8 cellular contexts compared by ENCODE assay signal in the genomic region with DNA sequence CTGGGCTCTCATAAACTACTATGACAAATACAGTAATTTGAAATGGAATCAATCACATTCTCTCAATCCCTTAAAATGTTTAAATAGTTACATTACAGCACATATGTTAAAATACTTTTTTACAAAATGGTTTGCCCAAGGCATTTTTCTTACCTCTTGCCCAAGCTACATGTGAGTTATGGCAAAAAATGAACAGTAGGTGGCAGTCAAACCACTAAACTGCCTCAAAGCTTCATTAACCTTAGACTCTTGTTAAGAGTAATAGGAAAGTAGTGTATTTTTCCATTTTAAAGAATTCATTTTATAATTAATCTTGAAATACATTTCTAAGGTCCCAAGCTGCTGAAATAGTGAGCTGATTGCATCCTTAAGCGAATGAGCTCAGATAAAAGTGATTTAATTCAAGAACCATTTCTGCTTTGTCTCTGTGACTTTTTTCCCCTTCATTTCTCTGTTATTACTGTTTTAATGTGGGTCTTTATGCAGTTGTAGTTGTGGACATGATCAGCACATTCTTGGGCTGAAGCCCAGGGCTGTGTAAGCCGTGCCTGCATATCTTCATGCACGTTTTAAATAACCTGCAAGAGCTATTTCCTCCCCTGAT.
A peak's percentile ranks its signal among the peaks of the same experiment; 100 is the strongest.
DNase-seq lines count a peak whose midpoint lies in the region; ATAC-seq and TF ChIP-seq lines count a peak whose summit lies in the region.

No MANE protein-coding gene starts in this region.

- ATAC-seq in GM18867 (IDR thresholded peaks at IDR 0.05; ENCODE audit: unreplicated experiment) (peak; percentile 83), mucosa of descending colon (peak; percentile 63), HG03139 (IDR thresholded peaks at IDR 0.05; ENCODE audit: unreplicated experiment) (no peak)

- DNase-seq in Caki2 (ENCODE audit: low read depth) (peak; percentile 44), Peyer's patch (peak in 1 of 3 donors; percentile 61), endodermal cell (peak; percentile 70), mucosa of descending colon (peak in 1 of 3 donors; percentile 79), GOT3 (lab: John Stamatoyannopoulos, UW) (no peak)
- peak; percentile 63 for DNase-seq in Jurkat, Clone E6-1 (ENCODE audit: low read depth, low spot score)

- H3K27me3 Mint-ChIP-seq in endodermal cell (ENCODE audit: insufficient read depth): no peaks in the 10 kb centered on the region

- H3K4me1 ChIP-seq in Peyer's patch (no peaks in the 10 kb centered on the region), endodermal cell (ENCODE audit: control insufficient read depth, insufficient read depth, low read length) (no peaks in the 10 kb centered on the region), mucosa of descending colon (ENCODE audit: low read depth) (no peaks in the 10 kb centered on the region)

- H3K4me1 Mint-ChIP-seq in endodermal cell: peaks cover 3% of the 10 kb centered on the region

- H3K9me3 Mint-ChIP-seq in endodermal cell: no peaks in the 10 kb centered on the region

- H3K4me3 Mint-ChIP-seq in endodermal cell: no peak overlapping the region

- WGBS in endodermal cell (ENCODE audit: insufficient coverage in 1 of 2, insufficient read length in 1 of 2), 2 experiments: 20 to 22% methylated on average over 1 to 3 of the region's 3 CpGs

- no peak overlapping the region for H3K9ac ChIP-seq in endodermal cell (ENCODE audit: extremely low read depth, low read length, poor library complexity, severe bottlenecking)

- H3K27me3 ChIP-seq in Peyer's patch (no peaks in the 10 kb centered on the region), endodermal cell (ENCODE audit: control insufficient read depth, insufficient read depth, low read length, poor library complexity, severe bottlenecking) (peaks cover 15% of the 10 kb centered on the region)

- intact Hi-C loops in mucosa of descending colon (cut with DNase I, micrococcal nuclease): loop anchor here in 1 of 2 donors (5.0 kb wide), 1 partner anchor 407 kb away; a partner anchor contains a TSS

- no peak for TF ChIP-seq POLR2A in Peyer's patch (IDR thresholded peaks at IDR 0.05)

- no peak overlapping the region for H3K27ac Mint-ChIP-seq in endodermal cell

- H3K36me3 Mint-ChIP-seq in endodermal cell (ENCODE audit: low read depth): no peaks in the 10 kb centered on the region

- H3K27ac ChIP-seq in Peyer's patch: no peak overlapping the region
- H3K27ac ChIP-seq in endodermal cell (ENCODE audit: low read depth, low read length): no peak overlapping the region

- H3K9me3 ChIP-seq in Peyer's patch (no peaks in the 10 kb centered on the region), endodermal cell (ENCODE audit: control insufficient read depth, low read length) (no peaks in the 10 kb centered on the region), mucosa of descending colon (no peaks in the 10 kb centered on the region)

- no peaks in the 10 kb centered on the region for H3K36me3 ChIP-seq in Peyer's patch
- H3K36me3 ChIP-seq in endodermal cell (ENCODE audit: control insufficient read depth, insufficient read depth, low read length): no peaks in the 10 kb centered on the region
- no peaks in the 10 kb centered on the region for H3K36me3 ChIP-seq in mucosa of descending colon (ENCODE audit: low read depth)

- H3K4me3 ChIP-seq in Jurkat, Clone E6-1 (ENCODE audit: low read length): no peak overlapping the region
- H3K4me3 ChIP-seq in Peyer's patch (no peak overlapping the region), endodermal cell (ENCODE audit: low read length) (no peak overlapping the region), mucosa of descending colon (no peak overlapping the region)

- TF ChIP-seq CTCF in Peyer's patch (IDR thresholded peaks at IDR 0.05): peak in 5 of 6 experiments; percentile 24 to 83 (median 83)
- TF ChIP-seq CTCF in endodermal cell (conservative IDR thresholded peaks at IDR 0.05): peak; percentile 93
- peak; percentile 45 for TF ChIP-seq CTCF in mucosa of descending colon (IDR thresholded peaks at IDR 0.05)

- in situ Hi-C loops in Caki2 (cut with HindIII; ENCODE audit: low pct_unique_long_range_greater_than_20kb, low sequenced_read_pairs): no loop called here
